In the genomic region with DNA sequence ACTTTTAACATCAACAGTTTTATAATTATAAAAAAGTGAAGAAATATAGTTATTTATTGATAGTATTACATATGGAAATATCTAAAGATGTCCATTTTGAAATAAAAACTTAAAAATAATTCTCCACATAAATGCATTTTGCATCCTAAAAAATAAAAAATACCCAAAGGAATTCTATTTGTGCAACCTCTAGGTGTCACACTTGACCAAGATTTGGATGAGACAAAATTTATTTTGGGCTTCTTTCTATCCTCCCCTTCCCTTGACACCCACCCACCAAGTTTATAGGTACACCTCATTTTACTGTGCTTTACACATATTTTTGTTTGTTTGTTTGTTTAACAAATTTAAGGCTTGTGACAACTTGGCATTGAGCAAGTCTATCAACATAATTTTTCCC, we compare ENCODE assay signal across 10 cellular contexts. TPM values are rescaled to one million over a fixed set of nuclear protein-coding genes. Genes with fewer than 3 reads are reported as not detected.
DNase-seq lines count a peak whose midpoint lies in the region; ATAC-seq, FAIRE-seq and TF ChIP-seq lines count a peak whose summit lies in the region.
"Had no signal": no experiment of that assay in that cellular context is flagged by ENCODE, and none has a peak within 500 bp of the region (broad histone marks: within the 10 kb centered on the region; RNA-seq: fewer than 3 reads in every experiment).

No MANE protein-coding gene starts in this region.

- TF ChIP-seq CTCF in osteocyte (IDR thresholded peaks at IDR 0.05): peak; percentile 60

- DNase-seq in H54 (ENCODE audit: insufficient read length, low spot score): no peak
- peak; percentile 23 for DNase-seq in NCI-H446 treated with DMSO at 0.1 percent for 48 hours (lab: John Stamatoyannopoulos, UW)
- DNase-seq in osteocyte (ENCODE audit: extremely low spot score, unreplicated experiment): no peak
- DNase-seq in NCI-H2029 (lab: John Stamatoyannopoulos, UW): no peak
- no peak for DNase-seq in 8988T
- DNase-seq: small intestine, thyroid gland had no signal

- H3K4me3 Mint-ChIP-seq in osteocyte (ENCODE audit: unreplicated experiment): no peak overlapping the region

- FAIRE-seq in H54 (lab: Jason Lieb, UNC) (peak; percentile 62), colon (lab: Jason Lieb, UNC) (peak; percentile 93)

- H3K4me1 Mint-ChIP-seq in osteocyte (ENCODE audit: unreplicated experiment): peaks cover 14% of the 10 kb centered on the region

- no peak for ATAC-seq in HG02840 (IDR thresholded peaks at IDR 0.05; ENCODE audit: low FRiP score, unreplicated experiment)
- ATAC-seq in GM19395 (IDR thresholded peaks at IDR 0.05; ENCODE audit: unreplicated experiment): no peak

- H3K27me3 Mint-ChIP-seq in osteocyte (ENCODE audit: unreplicated experiment): peaks cover 14% of the 10 kb centered on the region

- H3K9me3 Mint-ChIP-seq in osteocyte (ENCODE audit: unreplicated experiment): no peaks in the 10 kb centered on the region

- no peaks in the 10 kb centered on the region for H3K36me3 Mint-ChIP-seq in osteocyte (ENCODE audit: unreplicated experiment)

- H3K27ac Mint-ChIP-seq in osteocyte (ENCODE audit: unreplicated experiment): no peak overlapping the region

- TF ChIP-seq POLR2A in H54 (IDR thresholded peaks at IDR 0.05; ENCODE audit: low read depth, low read length): no peak

RNA-seq across cellular contexts. Expression of a gene that starts 3.3 kb away (rescaled TPM):
- total RNA-seq in osteocyte: 0.78 and 2.0 TPM in 2 replicates
